15 cellular contexts compared by ENCODE assay signal in the genomic region with DNA sequence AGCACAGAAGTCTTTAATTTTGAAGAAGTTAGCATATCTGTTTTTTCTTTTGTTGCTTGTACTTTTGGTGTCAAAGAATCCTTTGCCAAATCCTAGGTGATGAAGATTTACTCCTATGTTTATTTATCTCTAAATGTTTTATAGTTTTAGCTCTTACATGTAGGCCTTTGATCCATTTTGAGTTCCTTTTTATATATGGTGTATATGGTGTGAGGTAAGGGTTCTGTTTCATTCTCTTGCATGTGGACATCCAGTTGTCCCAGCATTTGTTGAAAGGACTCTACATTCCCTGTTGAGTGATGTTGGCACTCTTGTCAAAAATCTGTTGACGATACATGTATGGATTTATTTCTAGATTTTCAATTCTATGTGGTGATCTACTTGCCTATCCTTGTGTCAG.
DNase-seq lines count a peak whose midpoint lies in the region; ATAC-seq and TF ChIP-seq lines count a peak whose summit lies in the region.
"Had no signal": no experiment of that assay in that cellular context is flagged by ENCODE, and none has a peak within 500 bp of the region (broad histone marks: within the 10 kb centered on the region; RNA-seq: fewer than 3 reads in every experiment).

No MANE protein-coding gene starts in this region.

- H3K27me3 Mint-ChIP-seq in activated T-cell treated with anti-CD3 and anti-CD28 coated beads, Interleukin-2, amount 50 U/mL, for 24 hours, result no peaks in the 10 kb centered on the region
- no peaks in the 10 kb centered on the region for H3K27me3 Mint-ChIP-seq in CD8-positive, alpha-beta memory T cell
- no peaks in the 10 kb centered on the region for H3K27me3 Mint-ChIP-seq in activated CD8-positive, alpha-beta T cell treated with anti-CD3 and anti-CD28 coated beads, Interleukin-2, amount 10 ng/mL, durations not matched to agents 7 days and 5 days (ENCODE audit: low read depth)
- H3K27me3 Mint-ChIP-seq in natural killer cell (ENCODE audit: low read depth in 2 of 2), result no peaks in the 10 kb centered on the region
- no peaks in the 10 kb centered on the region for H3K27me3 Mint-ChIP-seq in naive thymus-derived CD8-positive, alpha-beta T cell
- H3K27me3 Mint-ChIP-seq: CD4-positive, CD25-positive, alpha-beta regulatory T cell had no signal

- H3K36me3 ChIP-seq in CD8-positive, alpha-beta memory T cell (ENCODE audit: insufficient read depth, low read length), result peaks cover 66% of the 10 kb centered on the region

- peaks cover 10% of the 10 kb centered on the region for H3K4me1 Mint-ChIP-seq in activated T-cell treated with anti-CD3 and anti-CD28 coated beads, Interleukin-2, amount 50 U/mL, for 24 hours (ENCODE audit: low read depth)
- peaks cover 5 to 12% (median 5%) of the 10 kb centered on the region in 3 donors for H3K4me1 Mint-ChIP-seq in CD8-positive, alpha-beta memory T cell
- H3K4me1 Mint-ChIP-seq in activated CD8-positive, alpha-beta T cell treated with anti-CD3 and anti-CD28 coated beads, Interleukin-2, amount 10 ng/mL, durations not matched to agents 7 days and 5 days (ENCODE audit: low read depth), result peaks cover under 1% of the 10 kb centered on the region
- H3K4me1 Mint-ChIP-seq in natural killer cell, result peaks cover 5 to 16% of the 10 kb centered on the region in 2 donors
- peaks cover 0 to 10% (median 1%) of the 10 kb centered on the region in 4 donors for H3K4me1 Mint-ChIP-seq in naive thymus-derived CD8-positive, alpha-beta T cell

- DNase-seq in activated T-cell treated with anti-CD3 and anti-CD28 coated beads, Interleukin-2, amount 50 U/mL, for 24 hours, result no peak
- DNase-seq in activated T-cell treated with anti-CD3 and anti-CD28 coated beads for 4 hours (no peak), natural killer cell (no peak), NCI-H2227 (lab: John Stamatoyannopoulos, UW; ENCODE audit: unreplicated experiment) (no peak)
- DNase-seq in CD8-positive, alpha-beta memory T cell, result no peak
- DNase-seq in activated CD8-positive, alpha-beta T cell treated with anti-CD3 and anti-CD28 coated beads, Interleukin-2, amount 10 ng/mL, durations not matched to agents 7 days and 5 days, result no peak
- no peak for DNase-seq in naive thymus-derived CD8-positive, alpha-beta T cell
- DNase-seq: Calu3; CD4-positive, CD25-positive, alpha-beta regulatory T cell; DMS79; KG1; NCI-H1417 treated with DMSO at 0.1 percent for 48 hours; NCI-H1930; NCI-H446; NCI-H69 had no signal

- peaks cover 98% of the 10 kb centered on the region for H3K36me3 Mint-ChIP-seq in activated T-cell treated with anti-CD3 and anti-CD28 coated beads, Interleukin-2, amount 50 U/mL, for 24 hours (ENCODE audit: low read depth)
- peaks cover 32 to 95% (median 56%) of the 10 kb centered on the region in 3 donors for H3K36me3 Mint-ChIP-seq in CD8-positive, alpha-beta memory T cell
- H3K36me3 Mint-ChIP-seq in activated CD8-positive, alpha-beta T cell treated with anti-CD3 and anti-CD28 coated beads, Interleukin-2, amount 10 ng/mL, durations not matched to agents 7 days and 5 days (ENCODE audit: low read depth), result peaks cover 89% of the 10 kb centered on the region
- H3K36me3 Mint-ChIP-seq in natural killer cell, result peaks cover 22% of the 10 kb centered on the region
- peaks cover 26 to 97% (median 68%) of the 10 kb centered on the region in 3 donors for H3K36me3 Mint-ChIP-seq in naive thymus-derived CD8-positive, alpha-beta T cell

- H3K4me3 ChIP-seq in CD8-positive, alpha-beta memory T cell (ENCODE audit: low read length), result no peak overlapping the region

- no peaks in the 10 kb centered on the region for H3K9me3 ChIP-seq in CD8-positive, alpha-beta memory T cell (ENCODE audit: low read length)

- intact Hi-C loops in natural killer cell (cut with micrococcal nuclease), result no loop called here

- H3K27me3 ChIP-seq in CD8-positive, alpha-beta memory T cell (ENCODE audit: insufficient read depth, low read length, poor library complexity, severe bottlenecking), result no peaks in the 10 kb centered on the region

- peak overlapping the region; percentile 74 for H3K27ac Mint-ChIP-seq in activated T-cell treated with anti-CD3 and anti-CD28 coated beads, Interleukin-2, amount 50 U/mL, for 24 hours
- peak overlapping the region in 5 of 8 donors; percentile 21 to 87 (median 52) for H3K27ac Mint-ChIP-seq in CD8-positive, alpha-beta memory T cell
- H3K27ac Mint-ChIP-seq in activated CD8-positive, alpha-beta T cell treated with anti-CD3 and anti-CD28 coated beads, Interleukin-2, amount 10 ng/mL, durations not matched to agents 7 days and 5 days, result peak overlapping the region; percentile 53
- peak overlapping the region; percentile 40 to 58 for H3K27ac Mint-ChIP-seq in natural killer cell
- H3K27ac Mint-ChIP-seq in naive thymus-derived CD8-positive, alpha-beta T cell, result peak overlapping the region in 4 of 10 donors; percentile 7 to 69 (median 62)

- CTCF ChIA-PET in CD8-positive, alpha-beta memory T cell (lab: Charles Lee), result no interaction called here
- CTCF ChIA-PET in activated CD8-positive, alpha-beta T cell treated with anti-CD3 and anti-CD28 coated beads, Interleukin-2, amount 10 ng/mL, durations not matched to agents 7 days and 5 days (lab: Charles Lee), result no interaction called here

- no peak for ATAC-seq in activated CD8-positive, alpha-beta T cell treated with anti-CD3 and anti-CD28 coated beads, Interleukin-2, amount 10 ng/mL, durations not matched to agents 7 days and 5 days
- no peak for ATAC-seq in natural killer cell
- no peak for ATAC-seq in naive thymus-derived CD8-positive, alpha-beta T cell

- H3K4me1 ChIP-seq in CD8-positive, alpha-beta memory T cell (ENCODE audit: insufficient read depth, low read length), result no peaks in the 10 kb centered on the region

- POLR2A ChIA-PET in CD8-positive, alpha-beta memory T cell (lab: Charles Lee), result no interaction called here
- POLR2A ChIA-PET in activated CD8-positive, alpha-beta T cell treated with anti-CD3 and anti-CD28 coated beads, Interleukin-2, amount 10 ng/mL, durations not matched to agents 7 days and 5 days (lab: Charles Lee), result interaction anchor here (0.6 kb wide), 2 partner anchors 26 to 174 kb away, joined by 3 read pairs; no protein-coding TSS in a partner anchor
- POLR2A ChIA-PET in naive thymus-derived CD8-positive, alpha-beta T cell (lab: Charles Lee), result no interaction called here

- no peaks in the 10 kb centered on the region for H3K9me3 Mint-ChIP-seq in activated T-cell treated with anti-CD3 and anti-CD28 coated beads, Interleukin-2, amount 50 U/mL, for 24 hours
- peaks cover 0 to 9% (median 4%) of the 10 kb centered on the region in 5 donors for H3K9me3 Mint-ChIP-seq in CD8-positive, alpha-beta memory T cell
- H3K9me3 Mint-ChIP-seq in activated CD8-positive, alpha-beta T cell treated with anti-CD3 and anti-CD28 coated beads, Interleukin-2, amount 10 ng/mL, durations not matched to agents 7 days and 5 days (ENCODE audit: insufficient read depth), result no peaks in the 10 kb centered on the region
- no peaks in the 10 kb centered on the region for H3K9me3 Mint-ChIP-seq in natural killer cell
- H3K9me3 Mint-ChIP-seq in naive thymus-derived CD8-positive, alpha-beta T cell, result peaks cover 0 to 16% (median 9%) of the 10 kb centered on the region in 9 donors

- H3K27ac ChIP-seq in CD8-positive, alpha-beta memory T cell (ENCODE audit: low read depth, low read length), result no peak overlapping the region

- H3K4me3 Mint-ChIP-seq in activated T-cell treated with anti-CD3 and anti-CD28 coated beads, Interleukin-2, amount 50 U/mL, for 24 hours, result no peak overlapping the region
- no peak overlapping the region for H3K4me3 Mint-ChIP-seq in CD8-positive, alpha-beta memory T cell
- no peak overlapping the region for H3K4me3 Mint-ChIP-seq in activated CD8-positive, alpha-beta T cell treated with anti-CD3 and anti-CD28 coated beads, Interleukin-2, amount 10 ng/mL, durations not matched to agents 7 days and 5 days
- H3K4me3 Mint-ChIP-seq in natural killer cell, result no peak overlapping the region
- no peak overlapping the region for H3K4me3 Mint-ChIP-seq in naive thymus-derived CD8-positive, alpha-beta T cell
- H3K4me3 Mint-ChIP-seq: CD4-positive, CD25-positive, alpha-beta regulatory T cell had no signal

- no peak for TF ChIP-seq CTCF in natural killer cell (IDR thresholded peaks at IDR 0.05)
